ENCODE assay signal across 34 cellular contexts in the genomic region with DNA sequence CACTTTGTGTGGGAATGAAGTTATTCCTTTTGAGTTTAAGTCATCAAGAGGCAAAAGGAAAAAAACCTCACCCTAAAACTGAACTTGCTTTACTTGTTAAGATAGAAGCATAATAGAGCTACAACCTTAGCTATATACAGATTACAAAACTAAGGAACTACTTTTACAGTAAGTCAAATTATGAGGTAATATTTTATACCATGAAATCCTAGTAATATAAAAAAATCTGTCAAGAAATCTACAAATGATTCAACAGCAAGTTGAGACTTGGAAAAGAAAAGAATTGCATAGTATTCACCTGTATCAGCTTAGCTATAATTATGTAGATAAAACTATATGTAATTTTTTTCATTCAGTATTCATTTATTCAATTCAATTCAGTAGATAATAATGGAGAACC.
"Had no signal": no experiment of that assay in that cellular context is flagged by ENCODE, and none has a peak within 500 bp of the region (broad histone marks: within the 10 kb centered on the region; RNA-seq: fewer than 3 reads in every experiment).

No MANE protein-coding gene starts in this region.

- H3K27me3 ChIP-seq: adrenal gland, body of pancreas, brain microvascular endothelial cell had no signal

- FAIRE-seq: astrocyte, TTC549 had no signal

- H3K4me1 ChIP-seq: adrenal gland had no signal

- H3K4me3 ChIP-seq: adrenal gland, body of pancreas had no signal

- ATAC-seq: activated CD8-positive, alpha-beta T cell treated with anti-CD3 and anti-CD28 coated beads for 36 hours; activated naive CD4-positive, alpha-beta T cell treated with anti-CD3 and anti-CD28 coated beads, Interleukin-2, amount 50 U/mL, for 72 hours; activated T-cell treated with anti-CD3 and anti-CD28 coated beads, Interleukin-2, amount 50 U/mL, for 4 hours; activated T-cell treated with anti-CD3 and anti-CD28 coated beads, Interleukin-2, amount 50 U/mL, for 72 hours; activated T-helper 17 cell treated with anti-CD3 and anti-CD28 coated beads, Interleukin-2, amount 50 U/mL, for 72 hours; body of pancreas had no signal

- DNase-seq: activated B cell treated with CpG ODN at 0.5 μM for 24 hours; activated CD4-positive, alpha-beta memory T cell treated with anti-CD3 and anti-CD28 coated beads for 36 hours; activated CD4-positive, alpha-beta T cell treated with anti-CD3 and anti-CD28 coated beads for 4 hours; activated CD4-positive, alpha-beta T cell treated with anti-CD3 and anti-CD28 coated beads, Interleukin-2, amount 10 ng/mL, durations not matched to agents 24 days and 14 days; activated CD4-positive, alpha-beta T cell treated with anti-CD3 and anti-CD28 coated beads, Interleukin-2, amount 50 U/mL, for 1 hour; activated CD4-positive, alpha-beta T cell treated with anti-CD3 and anti-CD28 coated beads, Interleukin-2, amount 50 U/mL, for 4 hours; activated CD4-positive, CD25-positive, alpha-beta regulatory T cell treated with anti-CD3 and anti-CD28 coated beads, Interleukin-2, amount 50 U/mL, for 72 hours; activated CD8-positive, alpha-beta memory T cell treated with anti-CD3 and anti-CD28 coated beads, Interleukin-2, amount 50 U/mL, for 4 hours; activated CD8-positive, alpha-beta T cell treated with anti-CD3 and anti-CD28 coated beads for 36 hours; activated effector memory CD4-positive, alpha-beta T cell treated with anti-CD3 and anti-CD28 coated beads, Interleukin-2, amount 50 U/mL, for 16 hours; activated gamma-delta T cell treated with Interleukin-2 at 50 U/mL for 16 hours; activated naive CD4-positive, alpha-beta T cell; activated naive CD4-positive, alpha-beta T cell treated with anti-CD3 and anti-CD28 coated beads for 36 hours; activated naive CD4-positive, alpha-beta T cell treated with anti-CD3 and anti-CD28 coated beads, Interleukin-2, amount 50 U/mL, for 16 hours; activated naive CD8-positive, alpha-beta T cell treated with anti-CD3 and anti-CD28 coated beads for 36 hours; activated T-cell treated with anti-CD3 and anti-CD28 coated beads for 4 hours; activated T-cell treated with anti-CD3 and anti-CD28 coated beads, Interleukin-2, amount 50 U/mL, for 1 hour; activated T-cell treated with anti-CD3 and anti-CD28 coated beads, Interleukin-2, amount 50 U/mL, for 4 hours; activated T-cell treated with anti-CD3 and anti-CD28 coated beads, Interleukin-2, amount 50 U/mL, for 72 hours; adrenal gland; amniotic stem cell; aorta; body of pancreas; brain microvascular endothelial cell; central memory CD4-positive, alpha-beta T cell; SW 1271; T-helper 1 cell; T-helper 2 cell; T-helper 9 cell had no signal

- H3K36me3 ChIP-seq: adrenal gland, brain microvascular endothelial cell had no signal

- H3K27ac ChIP-seq: adrenal gland, body of pancreas, brain microvascular endothelial cell, VCaP had no signal
